In the genomic region with DNA sequence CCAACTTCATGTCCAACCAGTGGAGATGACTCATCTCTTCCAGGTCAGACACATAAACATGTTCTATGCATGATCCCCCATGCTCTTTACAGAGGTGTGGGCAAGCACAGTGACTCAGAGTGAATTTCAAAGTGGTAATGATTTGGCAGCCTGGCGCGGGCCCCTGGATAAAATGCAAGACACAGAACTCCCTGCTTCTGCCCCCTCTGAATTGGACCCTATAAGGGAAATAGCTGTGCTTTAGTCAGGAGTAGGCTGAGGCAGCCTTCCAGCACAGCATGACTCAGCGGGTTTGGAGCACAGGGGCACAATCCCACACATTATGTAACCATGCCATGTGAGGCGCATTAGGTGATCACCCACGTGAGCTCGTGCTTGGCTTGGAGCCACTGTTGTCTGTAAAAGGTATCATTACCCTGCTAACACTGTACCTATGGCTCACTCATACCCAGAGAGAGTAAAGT, we compare ENCODE assay signal across 13 cellular contexts.
DNase-seq lines count a peak whose midpoint lies in the region; ATAC-seq and TF ChIP-seq lines count a peak whose summit lies in the region.
"Had no signal": no experiment of that assay in that cellular context is flagged by ENCODE, and none has a peak within 500 bp of the region (broad histone marks: within the 10 kb centered on the region; RNA-seq: fewer than 3 reads in every experiment).

No MANE protein-coding gene starts in this region.

- ATAC-seq in RWPE2 (ENCODE audit: low read depth) (peak; percentile 89), upper lobe of right lung (no peak), HG03354 (IDR thresholded peaks at IDR 0.05; ENCODE audit: poor library complexity, severe bottlenecking, unreplicated experiment) (no peak)
- ATAC-seq: Panc1 had no signal

- H3K36me3 ChIP-seq in RWPE2 (ENCODE audit: low read depth) (no peaks in the 10 kb centered on the region), upper lobe of right lung (no peaks in the 10 kb centered on the region)

- H3K4me3 ChIP-seq in RWPE2 (ENCODE audit: severe bottlenecking), result no peak overlapping the region
- H3K4me3 ChIP-seq in fibroblast of mammary gland (ENCODE audit: control insufficient read depth, low read depth, low read length), result no peak overlapping the region
- H3K4me3 ChIP-seq in retinal pigment epithelial cell (ENCODE audit: low read length), result no peak overlapping the region
- H3K4me3 ChIP-seq in upper lobe of right lung, result no peak overlapping the region

- peak; percentile 21 for DNase-seq in DMS53 (lab: John Stamatoyannopoulos, UW)
- DNase-seq in DMS53 treated with DMSO at 0.1 percent for 48 hours (lab: John Stamatoyannopoulos, UW; ENCODE audit: unreplicated experiment), result no peak
- DNase-seq in RWPE2 (ENCODE audit: low spot score), result peak; percentile 92
- peak; percentile 90 for DNase-seq in fibroblast of mammary gland (ENCODE audit: low read depth)
- peak; percentile 70 for DNase-seq in retinal pigment epithelial cell (ENCODE audit: low read depth)
- DNase-seq in upper lobe of right lung, result no peak
- DNase-seq in DMS 273 treated with DMSO at 0.1 percent for 48 hours (lab: John Stamatoyannopoulos, UW), result no peak
- DNase-seq: islet precursor cell; NCI-H2081 treated with DMSO at 0.1 percent for 48 hours; stimulated activated naive CD4-positive, alpha-beta T cell had no signal

- peaks cover 48% of the 10 kb centered on the region for H3K4me1 ChIP-seq in RWPE2 (ENCODE audit: insufficient read depth, poor library complexity, severe bottlenecking)
- H3K4me1 ChIP-seq in upper lobe of right lung, result no peaks in the 10 kb centered on the region

- H3K27me3 ChIP-seq in RWPE2 (ENCODE audit: insufficient read depth, poor library complexity, severe bottlenecking) (no peaks in the 10 kb centered on the region), upper lobe of right lung (no peaks in the 10 kb centered on the region)

- TF ChIP-seq CTCF in RWPE2 (IDR thresholded peaks at IDR 0.05; ENCODE audit: poor library complexity, severe bottlenecking), result no peak
- TF ChIP-seq CTCF in fibroblast of mammary gland (conservative IDR thresholded peaks at IDR 0.05; ENCODE audit: control insufficient read depth, insufficient read depth, low read depth, low read length), result no peak
- no peak for TF ChIP-seq CTCF in retinal pigment epithelial cell (conservative IDR thresholded peaks at IDR 0.05; ENCODE audit: low read depth, low read length)
- TF ChIP-seq CTCF in upper lobe of right lung (IDR thresholded peaks at IDR 0.05), result no peak

- intact Hi-C loops in upper lobe of right lung (cut with DNase I), result no loop called here

- H3K9me3 ChIP-seq in RWPE2 (ENCODE audit: severe bottlenecking) (no peaks in the 10 kb centered on the region), upper lobe of right lung (no peaks in the 10 kb centered on the region)

- H3K27ac ChIP-seq in RWPE2 (ENCODE audit: poor library complexity, severe bottlenecking), result peak overlapping the region; percentile 84
- no peak overlapping the region for H3K27ac ChIP-seq in upper lobe of right lung
- H3K27ac ChIP-seq: 22Rv1 had no signal

Comparison
In these comparisons a context has a peak if more than half of its experiments do, and no peak if none do; other contexts are left out.
1. DNase-seq: peak in DMS53 (single experiment), RWPE2 (single experiment), fibroblast of mammary gland (single experiment) and retinal pigment epithelial cell (single experiment); none in DMS53 treated with DMSO at 0.1 percent for 48 hours (single experiment), upper lobe of right lung (single experiment) and DMS 273 treated with DMSO at 0.1 percent for 48 hours (single experiment).